ENCODE assay signal across 12 cellular contexts in the genomic region with DNA sequence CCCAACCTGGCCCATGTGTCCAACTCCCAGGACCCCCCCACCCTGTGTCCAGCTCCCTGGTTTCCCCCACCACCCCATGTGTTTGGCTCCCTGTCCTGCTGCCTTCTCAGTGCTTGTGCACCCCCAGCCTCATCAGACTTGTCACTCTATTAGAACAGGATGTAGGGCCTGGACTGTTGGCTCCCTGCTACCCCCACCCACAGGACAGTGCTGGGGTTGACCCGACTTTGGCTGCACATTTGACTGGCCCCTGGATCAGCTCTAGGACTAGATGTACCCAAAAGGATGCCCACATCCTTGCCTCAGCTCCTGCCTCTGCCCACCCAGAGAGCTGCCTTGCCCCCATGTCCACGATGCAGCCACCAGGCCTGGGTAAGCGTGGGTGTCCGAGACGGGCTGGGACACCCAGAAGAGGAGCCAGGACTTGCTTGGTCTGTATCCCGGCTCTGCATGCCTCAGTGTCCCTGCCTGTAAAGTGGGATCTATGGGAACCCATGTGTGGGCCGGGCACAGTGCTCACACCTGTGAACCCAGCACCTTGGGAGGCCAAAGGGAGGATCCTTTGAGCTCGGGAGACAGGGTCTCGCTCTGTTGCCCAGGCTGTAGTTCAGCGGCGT. TPM values are rescaled to one million over a fixed set of nuclear protein-coding genes. Genes with fewer than 3 reads are reported as not detected.
DNase-seq lines count a peak whose midpoint lies in the region; ATAC-seq and TF ChIP-seq lines count a peak whose summit lies in the region.
"Had no signal": no experiment of that assay in that cellular context is flagged by ENCODE, and none has a peak within 500 bp of the region (broad histone marks: within the 10 kb centered on the region; RNA-seq: fewer than 3 reads in every experiment).

No MANE protein-coding gene starts in this region.

- DNase-seq in CD8-positive, alpha-beta T cell, result no peak
- DNase-seq in activated CD4-positive, alpha-beta memory T cell treated with anti-CD3 and anti-CD28 coated beads for 36 hours, result no peak
- DNase-seq in naive B cell, result no peak
- no peak for DNase-seq in aorta
- no peak for DNase-seq in cerebellum (ENCODE audit: low spot score)
- DNase-seq in SK-N-DZ (ENCODE audit: low spot score), result no peak
- DNase-seq: DMS153, left ventricle myocardium inferior, NCI-H1436 treated with DMSO at 0.1 percent for 48 hours, SIG-M5 had no signal

- H3K4me3 Mint-ChIP-seq in CD8-positive, alpha-beta T cell, result peak overlapping the region; percentile 61
- peak overlapping the region; percentile 13 for H3K4me3 Mint-ChIP-seq in activated CD4-positive, alpha-beta memory T cell treated with anti-CD3 and anti-CD28 coated beads for 36 hours
- H3K4me3 Mint-ChIP-seq in naive B cell, result peak overlapping the region in 7 of 8 donors; percentile 59 to 86 (median 77)

- ATAC-seq in CD8-positive, alpha-beta T cell, result no peak
- ATAC-seq in naive B cell (ENCODE audit: low read depth in 2 of 2) (no peak), aorta (ENCODE audit: low FRiP score) (no peak), HG02885 (IDR thresholded peaks at IDR 0.05; ENCODE audit: poor library complexity, unreplicated experiment) (no peak)

- peaks cover 58% of the 10 kb centered on the region for H3K4me1 ChIP-seq in ACC112 (ENCODE audit: control insufficient read depth, insufficient read depth, low read length, unreplicated experiment)
- H3K4me1 ChIP-seq in CD8-positive, alpha-beta T cell (ENCODE audit: insufficient read depth, low read length), result peaks cover 34% of the 10 kb centered on the region
- H3K4me1 ChIP-seq in aorta (ENCODE audit: control insufficient read depth in 1 of 2, insufficient read depth in 2 of 2, low read length in 2 of 2), result no peaks in the 10 kb centered on the region

- WGBS in aorta, 2 donors, result 85 to 87% methylated on average over 11 of the region's 11 CpGs

- H2AFZ ChIP-seq in ACC112 (ENCODE audit: low read length, unreplicated experiment), result no peak overlapping the region

- POLR2A ChIA-PET in CD8-positive, alpha-beta T cell (lab: Charles Lee), result interaction anchor here (1.0 to 3.9 kb wide), 3 partner anchors 13 to 21 kb away, joined by 3 to 15 read pairs (median 10); a partner anchor contains a TSS
- POLR2A ChIA-PET in activated CD4-positive, alpha-beta memory T cell treated with anti-CD3 and anti-CD28 coated beads for 36 hours (lab: Charles Lee), result interaction anchor here (0.5 to 1.6 kb wide), 5 partner anchors 12 to 89 kb away, joined by 3 to 6 read pairs (median 3); a partner anchor contains a TSS

- H3K27ac Mint-ChIP-seq in CD8-positive, alpha-beta T cell, result peak overlapping the region; percentile 45
- H3K27ac Mint-ChIP-seq in activated CD4-positive, alpha-beta memory T cell treated with anti-CD3 and anti-CD28 coated beads for 36 hours, result peak overlapping the region; percentile 51
- H3K27ac Mint-ChIP-seq in naive B cell, result peak overlapping the region in 5 of 6 donors; percentile 22 to 93 (median 84)

- H3K4me3 ChIP-seq in ACC112 (ENCODE audit: low read depth, low read length), result 0 out of 2 replicates have a peak overlapping the region, but pooled peaks have one; percentile 99
- H3K4me3 ChIP-seq in CD8-positive, alpha-beta T cell (ENCODE audit: low read depth, low read length), result no peak overlapping the region
- H3K4me3 ChIP-seq in aorta (ENCODE audit: low read length in 2 of 2), result no peak overlapping the region

- no peaks in the 10 kb centered on the region for H3K9me3 Mint-ChIP-seq in CD8-positive, alpha-beta T cell
- no peaks in the 10 kb centered on the region for H3K9me3 Mint-ChIP-seq in activated CD4-positive, alpha-beta memory T cell treated with anti-CD3 and anti-CD28 coated beads for 36 hours
- no peaks in the 10 kb centered on the region for H3K9me3 Mint-ChIP-seq in naive B cell

- peaks cover 30% of the 10 kb centered on the region for H3K79me2 ChIP-seq in ACC112 (ENCODE audit: control insufficient read depth, insufficient read depth, low read length, unreplicated experiment)

- H3K27me3 ChIP-seq in ACC112 (ENCODE audit: insufficient read depth, low read length) (no peaks in the 10 kb centered on the region), aorta (ENCODE audit: control insufficient read depth in 1 of 2, insufficient read depth in 2 of 2, low read length in 1 of 2) (no peaks in the 10 kb centered on the region)
- no peaks in the 10 kb centered on the region for H3K27me3 ChIP-seq in CD8-positive, alpha-beta T cell (ENCODE audit: insufficient read depth, low read length)

- H3K27me3 Mint-ChIP-seq in CD8-positive, alpha-beta T cell (ENCODE audit: low read depth), result no peaks in the 10 kb centered on the region
- H3K27me3 Mint-ChIP-seq in activated CD4-positive, alpha-beta memory T cell treated with anti-CD3 and anti-CD28 coated beads for 36 hours, result no peaks in the 10 kb centered on the region
- H3K27me3 Mint-ChIP-seq in naive B cell, result peaks cover 0 to 6% (median 0%) of the 10 kb centered on the region in 3 donors

- H3K36me3 Mint-ChIP-seq in CD8-positive, alpha-beta T cell, result peaks cover 2% of the 10 kb centered on the region
- no peaks in the 10 kb centered on the region for H3K36me3 Mint-ChIP-seq in activated CD4-positive, alpha-beta memory T cell treated with anti-CD3 and anti-CD28 coated beads for 36 hours
- H3K36me3 Mint-ChIP-seq in naive B cell, result no peaks in the 10 kb centered on the region

- intact Hi-C loops in CD8-positive, alpha-beta T cell (cut with DNase I, micrococcal nuclease), result no loop called here
- intact Hi-C loops in activated CD4-positive, alpha-beta memory T cell treated with anti-CD3 and anti-CD28 coated beads for 36 hours (cut with micrococcal nuclease), result no loop called here
- intact Hi-C loops in aorta (cut with DNase I), result no loop called here

- no peaks in the 10 kb centered on the region for H3K9me3 ChIP-seq in CD8-positive, alpha-beta T cell (ENCODE audit: low read length)
- no peaks in the 10 kb centered on the region for H3K9me3 ChIP-seq in aorta (ENCODE audit: control insufficient read depth, low read length)
- H3K9me3 ChIP-seq: left ventricle myocardium inferior had no signal

- TF ChIP-seq CTCF in CD8-positive, alpha-beta T cell (IDR thresholded peaks at IDR 0.05), result no peak

- H3K36me3 ChIP-seq in ACC112 (ENCODE audit: insufficient read depth, low read length), result no peaks in the 10 kb centered on the region
- H3K36me3 ChIP-seq in CD8-positive, alpha-beta T cell (ENCODE audit: insufficient read depth, low read length), result no peaks in the 10 kb centered on the region
- no peaks in the 10 kb centered on the region for H3K36me3 ChIP-seq in aorta (ENCODE audit: control insufficient read depth in 1 of 2, insufficient read depth in 2 of 2, low read length in 1 of 2)
- H3K36me3 ChIP-seq: left ventricle myocardium inferior had no signal

- CTCF ChIA-PET in CD8-positive, alpha-beta T cell (lab: Charles Lee), result interaction anchor here (2.6 to 3.4 kb wide), 2 partner anchors 8 to 12 kb away, joined by 12 to 15 read pairs; no protein-coding TSS in a partner anchor
- CTCF ChIA-PET in activated CD4-positive, alpha-beta memory T cell treated with anti-CD3 and anti-CD28 coated beads for 36 hours (lab: Charles Lee), result interaction anchor here (0.7 to 1.0 kb wide), 2 partner anchors 8 to 22 kb away, joined by 3 read pairs; no protein-coding TSS in a partner anchor

- H3K27ac ChIP-seq in ACC112 (ENCODE audit: low read depth, low read length) (peak overlapping the region; percentile 88), aorta (ENCODE audit: low read depth in 1 of 2, low read length in 2 of 2) (no peak overlapping the region)
- no peak overlapping the region for H3K27ac ChIP-seq in CD8-positive, alpha-beta T cell (ENCODE audit: low read depth, low read length)

- H3K4me1 Mint-ChIP-seq in CD8-positive, alpha-beta T cell (ENCODE audit: low read depth), result peaks cover 32% of the 10 kb centered on the region
- H3K4me1 Mint-ChIP-seq in activated CD4-positive, alpha-beta memory T cell treated with anti-CD3 and anti-CD28 coated beads for 36 hours (ENCODE audit: low read depth), result peaks cover 37% of the 10 kb centered on the region
- peaks cover 26 to 36% (median 31%) of the 10 kb centered on the region in 3 donors for H3K4me1 Mint-ChIP-seq in naive B cell

RNA-seq across cellular contexts. Expression of a gene that starts 1.5 kb away (rescaled TPM):
- total RNA-seq in CD8-positive, alpha-beta T cell, result 100 to 1,000 TPM; 175 to 184 TPM
- 10 to 100 TPM; 49.6 to 51.7 TPM for total RNA-seq in activated CD4-positive, alpha-beta memory T cell treated with anti-CD3 and anti-CD28 coated beads for 36 hours
- 10 to 100 TPM; 15.9 to 31.8 (median 26.5) TPM for polyA plus RNA-seq in naive B cell (ENCODE audit: low read depth in 6 of 6)
- 10 to 100 TPM; 31.2 to 53.4 TPM for total RNA-seq in aorta
- polyA plus RNA-seq in aorta, result 100 to 1,000 TPM in 1 of 2 donors, 10 to 100 TPM in 1; 17.8 to 145 TPM
- 39.6 TPM for total RNA-seq in cerebellum
- 13.0 and 24.1 TPM in 2 replicates for polyA plus RNA-seq in SK-N-DZ (2014; cell fraction: cytosol; rRNA removed)
- polyA plus RNA-seq in SK-N-DZ (2014; cell fraction: nucleus; rRNA removed), result 39.5 and 75.5 TPM in 2 replicates

RNA-seq across cellular contexts. Expression of a gene that starts 14.7 kb away (rescaled TPM):
- 100 to 1,000 TPM in 1 of 2 experiments, 10 to 100 TPM in 1; 94.0 to 103 TPM for total RNA-seq in CD8-positive, alpha-beta T cell
- 10 to 100 TPM; 97.4 to 99.7 TPM for total RNA-seq in activated CD4-positive, alpha-beta memory T cell treated with anti-CD3 and anti-CD28 coated beads for 36 hours
- 1 to 10 TPM; 1.9 to 3.6 (median 1.9) TPM for polyA plus RNA-seq in naive B cell (ENCODE audit: low read depth in 6 of 6)
- 10 to 100 TPM; 55.6 to 96.9 TPM for total RNA-seq in aorta
- polyA plus RNA-seq in aorta, result 10 to 100 TPM in 1 of 2 donors, 1 to 10 TPM in 1; 7.6 to 20.3 TPM
- total RNA-seq in cerebellum, result 3.7 TPM
- 70.5 and 78.7 TPM in 2 replicates for polyA plus RNA-seq in SK-N-DZ (2014; cell fraction: cytosol; rRNA removed)
- polyA plus RNA-seq in SK-N-DZ (2014; cell fraction: nucleus; rRNA removed), result 43.3 and 51.0 TPM in 2 replicates

RNA-seq across cellular contexts. Expression of a gene that starts 59.4 kb away (rescaled TPM):
- total RNA-seq in CD8-positive, alpha-beta T cell, result 100 to 1,000 TPM; 369 to 393 TPM
- total RNA-seq in activated CD4-positive, alpha-beta memory T cell treated with anti-CD3 and anti-CD28 coated beads for 36 hours, result 100 to 1,000 TPM; 110 to 111 TPM
- polyA plus RNA-seq in naive B cell (ENCODE audit: low read depth in 6 of 6), result 10 to 100 TPM; 27.7 to 78.6 (median 63.4) TPM
- total RNA-seq in aorta, result 100 to 1,000 TPM; 130 to 153 TPM
- polyA plus RNA-seq in aorta, result 10 to 100 TPM; 39.9 to 73.4 TPM
- 45.1 TPM for total RNA-seq in cerebellum
- polyA plus RNA-seq in SK-N-DZ (2014; cell fraction: cytosol; rRNA removed), result 25.1 and 31.2 TPM in 2 replicates
- polyA plus RNA-seq in SK-N-DZ (2014; cell fraction: nucleus; rRNA removed), result 49.5 and 120 TPM in 2 replicates

Comparison
In these comparisons a context has a peak if more than half of its experiments do, and no peak if none do; other contexts are left out.
1. H3K4me3 Mint-ChIP-seq: peak in every context shown above with its lines; median percentile 77 in naive B cell; 61 in CD8-positive, alpha-beta T cell; 13 in activated CD4-positive, alpha-beta memory T cell treated with anti-CD3 and anti-CD28 coated beads for 36 hours.
2. RNA of a gene that starts 14.7 kb away (total RNA-seq): 94.0 to 103 TPM in CD8-positive, alpha-beta T cell, 97.4 to 99.7 TPM in activated CD4-positive, alpha-beta memory T cell treated with anti-CD3 and anti-CD28 coated beads for 36 hours and 55.6 to 96.9 TPM in aorta; 3.7 TPM in cerebellum (single experiment); every median in the first group is over 10 times any median in the second.
3. Peak in every context shown above with its lines, with median percentiles within 50 percentile points of each other: H3K27ac Mint-ChIP-seq.